ENCODE assay signal across 8 cellular contexts in the genomic region with DNA sequence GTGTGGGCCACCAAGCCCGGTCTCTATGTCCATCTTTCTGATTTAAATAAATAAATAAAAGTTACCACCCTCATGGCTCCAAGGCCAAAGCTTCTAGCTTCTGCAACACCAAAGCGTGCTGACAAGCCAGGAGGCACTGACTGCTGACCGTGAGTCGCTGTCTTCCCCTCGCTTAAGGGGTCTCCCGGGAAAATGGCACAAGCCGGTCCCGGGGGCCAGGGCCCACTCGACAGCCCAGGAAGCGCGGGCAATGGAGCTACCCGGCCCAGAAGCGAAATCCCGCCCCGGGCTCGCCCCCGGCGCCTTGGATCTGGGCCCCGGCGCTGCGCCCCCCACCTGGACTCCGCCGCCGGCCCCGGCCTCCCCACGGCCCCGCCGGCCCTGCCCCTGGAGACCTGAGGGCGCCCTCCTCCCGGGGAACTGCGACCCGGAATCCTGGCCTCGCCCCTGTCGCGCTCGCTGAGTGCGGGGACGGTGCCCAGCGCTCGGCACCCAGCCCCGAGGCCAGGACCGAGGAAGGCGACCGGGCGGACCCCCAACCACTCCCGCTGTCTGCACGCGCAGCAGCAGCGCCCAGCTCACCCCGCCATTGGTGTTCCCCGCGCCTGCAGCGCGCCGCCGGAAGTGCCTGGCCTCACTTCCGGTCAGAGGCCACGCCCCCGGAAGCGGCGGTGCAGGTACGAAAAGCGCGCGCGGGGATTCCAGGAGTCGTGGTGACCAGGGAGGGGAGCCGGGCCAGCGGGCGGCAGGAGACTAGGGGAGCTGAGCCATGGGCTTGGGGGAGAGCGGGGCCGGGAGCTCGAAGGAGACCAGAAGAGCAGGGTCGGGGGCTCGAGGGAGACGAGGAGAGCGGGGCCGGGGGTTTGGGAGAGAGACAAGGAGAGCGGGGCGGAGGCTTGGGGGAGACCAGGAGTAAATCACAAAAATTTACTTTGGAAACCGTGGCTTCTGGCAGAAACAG. TPM values are rescaled to one million over a fixed set of nuclear protein-coding genes. Genes with fewer than 3 reads are reported as not detected.
A peak's percentile ranks its signal among the peaks of the same experiment; 100 is the strongest.
DNase-seq lines count a peak whose midpoint lies in the region; ATAC-seq and TF ChIP-seq lines count a peak whose summit lies in the region.

TSS of gene MRM2 (minus strand) at position 626 of the 961 bp plus-strand sequence. CDS start at position 590, 36 bp downstream.
TSS of gene NUDT1 (plus strand) at position 647 of the 961 bp plus-strand sequence. CDS start 2,349 bp downstream, outside the sequence.

- DNase-seq in AG08396 (ENCODE audit: low spot score) (peak; percentile 92), NCI-H526 treated with DMSO at 0.1 percent for 48 hours (lab: John Stamatoyannopoulos, UW) (peak; percentile 55), lower leg skin (ENCODE audit: low spot score in 2 of 2) (peak; percentile 66 to 94)
- DNase-seq in activated CD4-positive, alpha-beta T cell treated with anti-CD3 and anti-CD28 coated beads, Interleukin-2, amount 50 U/mL, for 4 hours, result peak; percentile 44
- peak; percentile 78 for DNase-seq in stimulated activated CD4-positive, alpha-beta T cell treated with anti-CD3 and anti-CD28 coated beads, Interleukin-4, amount 100 ng/mL, for 24 hours

- TF ChIP-seq CTCF in lower leg skin (IDR thresholded peaks at IDR 0.05), result no peak

- peak within 1 kb of the TSS; percentile 88 to 90 for H3K4me3 ChIP-seq in duodenal mucosa (ENCODE audit: low read depth in 1 of 2, low read length in 2 of 2)
- H3K4me3 ChIP-seq in lower leg skin (ENCODE audit: low read depth, poor library complexity, severe bottlenecking), result peak within 1 kb of the TSS; percentile 76

- H3K27ac ChIP-seq in duodenal mucosa (ENCODE audit: low read depth, low read length), result peak within 1 kb of the TSS; percentile 61

- ATAC-seq in GM18907 (IDR thresholded peaks at IDR 0.05; ENCODE audit: unreplicated experiment) (peak; percentile 61), HG03159 (IDR thresholded peaks at IDR 0.05; ENCODE audit: unreplicated experiment) (peak; percentile 63)

- TF ChIP-seq POLR2A in lower leg skin (IDR thresholded peaks at IDR 0.05), result no peak

- peak within 1 kb of the TSS; percentile 65 to 69 for H3K9ac ChIP-seq in duodenal mucosa (ENCODE audit: low read depth in 1 of 2, low read length in 2 of 2)

- intact Hi-C loops in lower leg skin (cut with DNase I; ENCODE audit: low total_unique reads), result no loop called here

- H3K27me3 ChIP-seq in duodenal mucosa (ENCODE audit: control insufficient read depth in 1 of 2, insufficient read depth in 2 of 2, low read length in 2 of 2), result no peaks in the 10 kb centered on the region

- WGBS in lower leg skin, 2 donors, result 1 to 2% methylated on average over 28 to 68 of the region's 81 CpGs

- H3K9me3 ChIP-seq in duodenal mucosa (ENCODE audit: control insufficient read depth in 1 of 2, low read length in 2 of 2), result no peaks in the 10 kb centered on the region

- peaks cover 7 to 27% of the 10 kb centered on the region in 2 donors for H3K4me1 ChIP-seq in duodenal mucosa (ENCODE audit: control insufficient read depth in 1 of 2, insufficient read depth in 2 of 2, low read length in 2 of 2)

- peaks cover 5 to 26% of the 10 kb centered on the region in 2 donors for H3K36me3 ChIP-seq in duodenal mucosa (ENCODE audit: control insufficient read depth in 1 of 2, insufficient read depth in 2 of 2, low read length in 2 of 2)

RNA-seq across cellular contexts. Expression of gene MRM2, which starts in this region (rescaled TPM):
- 10 to 100 TPM; 17.6 to 26.1 (median 23.9) TPM for total RNA-seq in lower leg skin

RNA-seq across cellular contexts. Expression of gene NUDT1, which starts in this region (rescaled TPM):
- total RNA-seq in lower leg skin, result 10 to 100 TPM; 33.2 to 43.1 (median 35.8) TPM

Comparison
In these comparisons a context has a peak if more than half of its experiments do, and no peak if none do; other contexts are left out.
1. Peak in every context shown above with its lines: DNase-seq, ATAC-seq, H3K4me3 ChIP-seq and H3K27ac ChIP-seq.